8 cellular contexts compared by ENCODE assay signal in the genomic region with DNA sequence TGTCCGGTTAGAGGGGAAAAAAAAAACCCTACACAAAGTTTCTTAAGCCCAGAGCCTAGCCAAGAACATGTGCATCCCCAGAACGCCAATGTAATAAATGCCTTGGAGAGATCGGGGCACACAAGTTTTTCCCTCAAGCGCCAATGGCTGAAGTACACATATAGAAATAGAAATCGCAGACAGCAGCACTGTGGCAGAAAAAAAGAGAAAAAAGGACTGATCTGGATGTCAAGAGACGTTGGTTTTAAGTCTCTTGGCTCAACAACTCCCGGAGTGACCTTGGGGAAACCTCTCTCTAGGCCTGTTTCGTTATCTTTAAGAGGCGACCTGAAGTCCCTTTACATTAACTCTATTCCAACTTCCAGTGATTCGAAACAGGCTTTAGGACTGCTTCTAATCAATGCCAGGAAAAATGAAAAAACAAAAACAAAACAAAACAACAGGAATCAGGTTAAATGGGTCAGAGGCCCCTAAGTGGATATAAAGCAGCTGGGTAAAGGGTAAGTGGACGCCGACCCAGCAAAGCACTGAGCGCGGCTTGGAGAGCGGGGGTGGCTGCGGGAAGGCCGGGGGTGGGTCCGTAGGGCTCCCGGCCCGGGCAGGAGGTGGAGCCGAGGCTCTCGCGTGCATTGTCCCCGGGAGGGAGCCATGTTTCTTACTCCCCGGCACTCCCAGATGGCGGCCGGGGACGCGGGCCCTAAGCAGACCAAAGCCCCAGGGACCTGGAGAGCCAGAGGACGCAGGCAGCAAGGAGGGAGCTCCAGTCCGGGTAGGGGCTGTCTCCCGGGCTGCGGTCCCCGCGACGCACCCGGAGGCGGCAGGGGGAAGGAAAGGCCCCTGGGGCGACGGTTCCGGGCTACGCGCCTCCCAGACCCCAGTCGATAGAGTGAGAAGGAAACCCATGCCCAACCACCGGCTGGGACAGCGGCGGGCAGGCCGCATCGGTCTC. TPM values are rescaled to one million over a fixed set of nuclear protein-coding genes. Genes with fewer than 3 reads are reported as not detected.
DNase-seq lines count a peak whose midpoint lies in the region; ATAC-seq and TF ChIP-seq lines count a peak whose summit lies in the region.

No MANE protein-coding gene starts in this region.

- DNase-seq in NCI-H1694 (lab: John Stamatoyannopoulos, UW) (peak; percentile 1), NCI-H1694 treated with DMSO at 0.1 percent for 48 hours (lab: John Stamatoyannopoulos, UW) (no peak), HCT116 (ENCODE audit: low read depth, low spot score) (peak; percentile 43), MM.1S (peak; percentile 58), ecto neural progenitor cell (ENCODE audit: low spot score) (peak; percentile 72), lung (ENCODE audit: low spot score) (peak; percentile 79)
- peak; percentile 56 for DNase-seq in activated CD4-positive, alpha-beta T cell treated with anti-CD3 and anti-CD28 coated beads, Interleukin-2, amount 50 U/mL, for 1 hour
- peak in 2 of 3 donors; percentile 46 to 56 for DNase-seq in stimulated activated CD4-positive, alpha-beta T cell treated with anti-CD3 and anti-CD28 coated beads, TNF-alpha, amount 100 ng/mL, for 48 hours (ENCODE audit: low read depth in 3 of 3)

- H3K4me3 ChIP-seq in HCT116 (replicated peaks in 1 of 2; ENCODE audit: low read depth in 1 of 2, low read length in 2 of 2), result peak overlapping the region; percentile 83 to 98
- peak overlapping the region; percentile 92 for H3K4me3 ChIP-seq in MM.1S (ENCODE audit: low read length)
- peak overlapping the region; percentile 97 for H3K4me3 ChIP-seq in lung

- peak; percentile 72 for ATAC-seq in HCT116
- peak; percentile 88 for ATAC-seq in lung (ENCODE audit: insufficient read depth, low FRiP score)

- POLR2A ChIA-PET in HCT116 (lab: Charles Lee), result no interaction called here

- H3K36me3 ChIP-seq in HCT116 (ENCODE audit: control insufficient read depth in 1 of 2, insufficient read depth in 2 of 2, low read length in 2 of 2), result peaks cover 5 to 31% of the 10 kb centered on the region in 2 experiments; a peak in 3 of 4 replicates
- H3K36me3 ChIP-seq in MM.1S (replicated peaks; ENCODE audit: insufficient read depth, low read length), result no peaks in the 10 kb centered on the region; the same call in none of the 2 replicates
- peaks cover 0 to 1% of the 10 kb centered on the region in 2 donors for H3K36me3 ChIP-seq in lung (ENCODE audit: control insufficient read depth in 2 of 2, insufficient read depth in 2 of 2, low read length in 2 of 2)

- RAD21 ChIA-PET in HCT116 (lab: Charles Lee; ENCODE audit: low non-redundant PET in 1 of 2, low total read pairs in 2 of 2, uncharacterized antibody in 2 of 2, unreplicated experiment in 2 of 2), result no interaction called here

- H2AFZ ChIP-seq in HCT116 (ENCODE audit: low read depth, low read length, poor library complexity, severe bottlenecking), result no peak overlapping the region
- H2AFZ ChIP-seq in MM.1S (ENCODE audit: low read length), result peak overlapping the region; percentile 43; the same call in 1 of the 2 replicates

- 0% methylated on average over 43 to 49 of the region's 49 CpGs for WGBS in lung, 2 donors

- no peak for TF ChIP-seq POLR2A in HCT116 (IDR thresholded peaks at IDR 0.05; ENCODE audit: borderline replicate concordance, extremely low read depth, insufficient read depth, insufficient read length)

- H3K27me3 ChIP-seq in HCT116 (ENCODE audit: insufficient read depth, low read length), result no peaks in the 10 kb centered on the region
- no peaks in the 10 kb centered on the region for H3K27me3 ChIP-seq in MM.1S (replicated peaks; ENCODE audit: insufficient read depth, low read length)
- H3K27me3 ChIP-seq in lung (ENCODE audit: control insufficient read depth, insufficient read depth), result no peaks in the 10 kb centered on the region

- H3K4me1 ChIP-seq in HCT116 (ENCODE audit: control insufficient read depth in 1 of 2, insufficient read depth in 2 of 2, low read length in 2 of 2) (peaks cover 22 to 40% of the 10 kb centered on the region in 2 experiments), MM.1S (ENCODE audit: low read length) (peaks cover 17% of the 10 kb centered on the region), lung (ENCODE audit: control insufficient read depth in 2 of 2, insufficient read depth in 2 of 2, low read length in 2 of 2) (peaks cover 9 to 11% of the 10 kb centered on the region in 2 donors)

- CTCF ChIA-PET in HCT116 (lab: Charles Lee), result no interaction called here

- H3K9me3 ChIP-seq in HCT116 (ENCODE audit: control insufficient read depth in 1 of 2, insufficient read depth in 1 of 2, low read depth in 1 of 2, low read length in 2 of 2), result no peaks in the 10 kb centered on the region
- no peaks in the 10 kb centered on the region for H3K9me3 ChIP-seq in MM.1S (replicated peaks; ENCODE audit: insufficient read depth, low read length)
- no peaks in the 10 kb centered on the region for H3K9me3 ChIP-seq in lung (ENCODE audit: control insufficient read depth in 2 of 2, insufficient read depth in 1 of 2, low read length in 1 of 2)

- H3F3A ChIP-seq in MM.1S (ENCODE audit: insufficient read depth, low read length), result peaks cover 8% of the 10 kb centered on the region; the same call in 1 of the 2 replicates

- peak overlapping the region; percentile 100 for H3K9ac ChIP-seq in HCT116 (ENCODE audit: low read length)
- H3K9ac ChIP-seq in MM.1S (ENCODE audit: low read length), result peak overlapping the region; percentile 98

- no peak for TF ChIP-seq CTCF in HCT116 (IDR thresholded peaks at IDR 0.05 in 2 of 3, conservative IDR thresholded peaks at IDR 0.05 in 1 of 3; ENCODE audit: borderline replicate concordance in 1 of 3, insufficient read depth in 1 of 3, low read depth in 2 of 3, low read length in 2 of 3)
- no peak for TF ChIP-seq CTCF in MM.1S (IDR thresholded peaks at IDR 0.05; ENCODE audit: low read length)
- no peak for TF ChIP-seq CTCF in lung (IDR thresholded peaks at IDR 0.05; ENCODE audit: control extremely low read depth, extremely low read depth)

- BruUV-seq in HCT116 (replicated peaks; lab: Mats Ljungman, UMichigan), result TSS peak; percentile 61

- no peaks in the 10 kb centered on the region for H3K9me2 ChIP-seq in HCT116 (ENCODE audit: insufficient read depth)
- H3K9me2 ChIP-seq in MM.1S (replicated peaks; ENCODE audit: insufficient read depth, low read length), result no peaks in the 10 kb centered on the region

- peak overlapping the region; percentile 96 for H3K27ac ChIP-seq in HCT116 (ENCODE audit: low read depth, low read length)
- H3K27ac ChIP-seq in MM.1S (ENCODE audit: low read length), result peak overlapping the region; percentile 90
- H3K27ac ChIP-seq in lung (ENCODE audit: low read depth in 1 of 2, low read length in 1 of 2), result peak overlapping the region; percentile 99 to 100

- H4K20me1 ChIP-seq in HCT116 (ENCODE audit: insufficient read depth) (peaks cover 42% of the 10 kb centered on the region; the same call in 1 of the 2 replicates), MM.1S (ENCODE audit: insufficient read depth, low read length) (peaks cover 50% of the 10 kb centered on the region)

- TF ChIP-seq RAD21 in HCT116 (IDR thresholded peaks at IDR 0.05; ENCODE audit: low read depth), result no peak

- H3K4me2 ChIP-seq in HCT116 (ENCODE audit: low read length), result peak overlapping the region; percentile 87
- H3K4me2 ChIP-seq in MM.1S (ENCODE audit: low read depth, low read length), result peak overlapping the region; percentile 86

- peaks cover 67% of the 10 kb centered on the region for H3K79me2 ChIP-seq in HCT116 (ENCODE audit: insufficient read depth, low read length)
- H3K79me2 ChIP-seq in MM.1S (ENCODE audit: low read length), result peaks cover 58% of the 10 kb centered on the region

- intact Hi-C loops in HCT116 (cut with micrococcal nuclease), result loop anchor here (1.0 kb wide), 1 partner anchor 24 kb away; a partner anchor contains a TSS

TF ChIP-seq in HCT116, 20 proteins besides CTCF, POLR2A, EP300 and RAD21 (continues in another document):
- TF ChIP-seq, protein P1, sequence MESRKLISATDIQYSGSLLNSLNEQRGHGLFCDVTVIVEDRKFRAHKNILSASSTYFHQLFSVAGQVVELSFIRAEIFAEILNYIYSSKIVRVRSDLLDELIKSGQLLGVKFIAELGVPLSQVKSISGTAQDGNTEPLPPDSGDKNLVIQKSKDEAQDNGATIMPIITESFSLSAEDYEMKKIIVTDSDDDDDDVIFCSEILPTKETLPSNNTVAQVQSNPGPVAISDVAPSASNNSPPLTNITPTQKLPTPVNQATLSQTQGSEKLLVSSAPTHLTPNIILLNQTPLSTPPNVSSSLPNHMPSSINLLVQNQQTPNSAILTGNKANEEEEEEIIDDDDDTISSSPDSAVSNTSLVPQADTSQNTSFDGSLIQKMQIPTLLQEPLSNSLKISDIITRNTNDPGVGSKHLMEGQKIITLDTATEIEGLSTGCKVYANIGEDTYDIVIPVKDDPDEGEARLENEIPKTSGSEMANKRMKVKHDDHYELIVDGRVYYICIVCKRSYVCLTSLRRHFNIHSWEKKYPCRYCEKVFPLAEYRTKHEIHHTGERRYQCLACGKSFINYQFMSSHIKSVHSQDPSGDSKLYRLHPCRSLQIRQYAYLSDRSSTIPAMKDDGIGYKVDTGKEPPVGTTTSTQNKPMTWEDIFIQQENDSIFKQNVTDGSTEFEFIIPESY (IDR thresholded peaks at IDR 0.05; ENCODE audit: extremely low read depth, insufficient replicate concordance, low read length), result peak; percentile 63

RNA-seq across cellular contexts. Expression of a gene that starts 0.8 kb away (rescaled TPM):
- total RNA-seq in HCT116 (2021; ENCODE audit: unreplicated experiment), result 271 TPM
- polyA plus RNA-seq in HCT116 (2012), result 137 and 168 TPM in 2 replicates
- total RNA-seq in lung, result 100 to 1,000 TPM; 101 TPM
- polyA plus RNA-seq in lung, result 10 to 100 TPM; 37.1 to 60.4 TPM

RNA-seq across cellular contexts. Expression of a gene that starts 24.1 kb away (rescaled TPM):
- total RNA-seq in HCT116 (2021; ENCODE audit: unreplicated experiment) (47.5 TPM), lung (10 to 100 TPM; 27.9 to 32.0 TPM)
- 28.2 and 32.2 TPM in 2 replicates for polyA plus RNA-seq in HCT116 (2012)
- 10 to 100 TPM; 11.7 to 30.2 TPM for polyA plus RNA-seq in lung

RNA-seq across cellular contexts. Expression of a gene that starts 50.3 kb away (rescaled TPM):
- total RNA-seq in HCT116 (2021; ENCODE audit: unreplicated experiment), result 1.5 TPM
- 0.22 and 0.43 TPM in 2 replicates for polyA plus RNA-seq in HCT116 (2012)
- under 1 TPM; 0.74 to 0.91 TPM for total RNA-seq in lung
- 1 to 10 TPM in 1 of 2 donors, under 1 TPM in 1; 0.73 to 1.4 TPM for polyA plus RNA-seq in lung
